ENCODE assay signal across 10 cellular contexts in genomic region chr17:7282752-7283321, GRCh38. TPM values are rescaled to one million over a fixed set of nuclear protein-coding genes. Genes with fewer than 3 reads are reported as not detected.
DNase-seq lines count a peak whose midpoint lies in the region; ATAC-seq and TF ChIP-seq lines count a peak whose summit lies in the region.
"Had no signal": no experiment of that assay in that cellular context is flagged by ENCODE, and none has a peak within 500 bp of the region (broad histone marks: within the 10 kb centered on the region; RNA-seq: fewer than 3 reads in every experiment).

No MANE protein-coding gene starts in this region.

- no peak for TF ChIP-seq POLR2A in prostate gland (IDR thresholded peaks at IDR 0.05)

- H3K9me3 ChIP-seq in NT2/D1 (ENCODE audit: insufficient read depth, low read length) (no peaks in the 10 kb centered on the region), esophagus (ENCODE audit: control insufficient read depth in 2 of 2, insufficient read depth in 1 of 2, low read depth in 1 of 2, low read length in 1 of 2) (no peaks in the 10 kb centered on the region), prostate gland (no peaks in the 10 kb centered on the region)

- TF ChIP-seq CTCF in prostate gland (IDR thresholded peaks at IDR 0.05), result no peak

- WGBS in esophagus, 2 donors, result 46 to 47% methylated on average over 6 of the region's 6 CpGs
- WGBS in prostate gland, result 59% methylated on average over 6 of the region's 6 CpGs

- peak overlapping the region; percentile 52 for H3K9ac ChIP-seq in NT2/D1 (ENCODE audit: insufficient read length, low read depth)

- H3K4me3 ChIP-seq in NT2/D1 (ENCODE audit: insufficient read length, low read depth), result peak overlapping the region; percentile 76
- H3K4me3 ChIP-seq in esophagus (ENCODE audit: low read depth in 1 of 2, low read length in 2 of 2), result peak overlapping the region in 1 of 2 donors; percentile 35
- peak overlapping the region in 1 of 2 donors; percentile 41 for H3K4me3 ChIP-seq in prostate gland

- intact Hi-C loops in prostate gland (cut with DNase I), result loop anchor here (10.0 kb wide), 1 partner anchor 238 kb away; the partner anchor contains the start of gene SLC16A11

- H3K27me3 ChIP-seq in NT2/D1 (ENCODE audit: insufficient read depth, insufficient read length) (peaks cover 14% of the 10 kb centered on the region), esophagus (ENCODE audit: control insufficient read depth in 1 of 2, insufficient read depth in 2 of 2, low read length in 2 of 2) (no peaks in the 10 kb centered on the region), prostate gland (replicated peaks; ENCODE audit: insufficient read depth) (no peaks in the 10 kb centered on the region)

- H3K36me3 ChIP-seq in NT2/D1 (ENCODE audit: insufficient read depth, insufficient read length, low read length) (no peaks in the 10 kb centered on the region), esophagus (ENCODE audit: control insufficient read depth in 2 of 2, insufficient read depth in 2 of 2, low read length in 1 of 2) (peaks cover 0 to 3% of the 10 kb centered on the region in 2 donors), prostate gland (no peaks in the 10 kb centered on the region)

- ATAC-seq in GM18520 (IDR thresholded peaks at IDR 0.05; ENCODE audit: unreplicated experiment), result no peak
- ATAC-seq in HG03139 (IDR thresholded peaks at IDR 0.05; ENCODE audit: unreplicated experiment), result no peak
- ATAC-seq in GM21723 (IDR thresholded peaks at IDR 0.05; ENCODE audit: unreplicated experiment), result no peak

- peak; percentile 11 for DNase-seq in NCI-H146 (lab: John Stamatoyannopoulos, UW)
- DNase-seq in NCI-H146 treated with DMSO at 0.1 percent for 48 hours (lab: John Stamatoyannopoulos, UW; ENCODE audit: unreplicated experiment), result no peak
- no peak for DNase-seq in NT2/D1 (ENCODE audit: low read depth, low spot score)
- no peak for DNase-seq in prostate gland (ENCODE audit: low spot score)
- DNase-seq: NCI-H446 treated with DMSO at 0.1 percent for 48 hours had no signal

- H3K27ac ChIP-seq in esophagus (ENCODE audit: low read depth in 2 of 2, low read length in 1 of 2) (peak overlapping the region; percentile 76 to 78), prostate gland (peak overlapping the region; percentile 77)

- H3K4me1 ChIP-seq in NT2/D1 (ENCODE audit: insufficient read depth, insufficient read length), result no peaks in the 10 kb centered on the region
- H3K4me1 ChIP-seq in esophagus (ENCODE audit: control insufficient read depth in 2 of 2, insufficient read depth in 2 of 2, low read length in 1 of 2), result peaks cover 6 to 24% of the 10 kb centered on the region in 2 donors
- peaks cover 9% of the 10 kb centered on the region for H3K4me1 ChIP-seq in prostate gland (replicated peaks)

RNA-seq across cellular contexts. Expression of gene SLC2A4, which starts 1.3 kb away (rescaled TPM):
- 1 to 10 TPM; 5.4 to 7.6 TPM for polyA plus RNA-seq in esophagus
- total RNA-seq in prostate gland, result 10 to 100 TPM; 13.8 to 27.4 TPM
- polyA plus RNA-seq: neural cell had no signal

RNA-seq across cellular contexts. Expression of gene YBX2, which starts 11.6 kb away (rescaled TPM):
- polyA plus RNA-seq in esophagus, result 10 to 100 TPM in 1 of 2 donors, 1 to 10 TPM in 1; 2.8 to 13.0 TPM
- 10 to 100 TPM in 1 of 2 donors, under 1 TPM in 1; 0.64 to 49.1 TPM for total RNA-seq in prostate gland

RNA-seq across cellular contexts. Expression of gene CLDN7, which starts 20.6 kb away (rescaled TPM):
- 100 to 1,000 TPM; 271 to 275 TPM for polyA plus RNA-seq in esophagus
- total RNA-seq in prostate gland, result 10 to 100 TPM; 42.0 to 45.8 TPM

RNA-seq across cellular contexts. Expression of gene EIF5A, which starts 24.6 kb away (rescaled TPM):
- polyA plus RNA-seq in esophagus, result 100 to 1,000 TPM; 597 to 599 TPM
- total RNA-seq in prostate gland, result 100 to 1,000 TPM; 172 to 195 TPM

RNA-seq across cellular contexts. Expression of gene ELP5, which starts 30.8 kb away (rescaled TPM):
- 10 to 100 TPM; 14.7 to 39.0 TPM for polyA plus RNA-seq in esophagus
- total RNA-seq in prostate gland, result 10 to 100 TPM; 50.1 to 65.2 TPM
